18 cellular contexts compared by ENCODE assay signal in genomic region chr4:109966891-109967481, GRCh38. TPM values are rescaled to one million over a fixed set of nuclear protein-coding genes. Genes with fewer than 3 reads are reported as not detected.
"Had no signal": no experiment of that assay in that cellular context is flagged by ENCODE, and none has a peak within 500 bp of the region (broad histone marks: within the 10 kb centered on the region; RNA-seq: fewer than 3 reads in every experiment).

No MANE protein-coding gene starts in this region.

- H3K27ac ChIP-seq: gastroesophageal sphincter, left ventricle myocardium inferior, neutrophil, right atrium auricular region, stomach, thoracic aorta had no signal

- H3K36me3 ChIP-seq: gastroesophageal sphincter, left ventricle myocardium inferior, neutrophil, right atrium auricular region, stomach, thoracic aorta had no signal

- H3K9me3 ChIP-seq: gastroesophageal sphincter, left ventricle myocardium inferior, neutrophil, right atrium auricular region, stomach, thoracic aorta had no signal

- FAIRE-seq: TTC549, urothelium cell line had no signal

- H3K27me3 ChIP-seq: neutrophil, right atrium auricular region, stomach had no signal

- H3K4me1 ChIP-seq: gastroesophageal sphincter, left ventricle myocardium inferior, right atrium auricular region, stomach had no signal

- H3K4me3 ChIP-seq: gastroesophageal sphincter, left ventricle myocardium inferior, right atrium auricular region, stomach, thoracic aorta had no signal

- DNase-seq: activated B cell treated with CpG ODN at 0.5 μM for 24 hours; activated CD4-positive, alpha-beta T cell treated with anti-CD3 and anti-CD28 coated beads for 48 hours; activated CD8-positive, alpha-beta memory T cell treated with anti-CD3 and anti-CD28 coated beads, Interleukin-2, amount 50 U/mL, for 4 hours; activated CD8-positive, alpha-beta T cell treated with anti-CD3 and anti-CD28 coated beads, Interleukin-2, amount 10 ng/mL, durations not matched to agents 7 days and 5 days; activated gamma-delta T cell; activated T-cell treated with anti-CD3 and anti-CD28 coated beads, Interleukin-2, amount 50 U/mL, for 72 hours; effector memory CD4-positive, alpha-beta T cell; left ventricle myocardium inferior; natural killer cell; stomach had no signal

- ATAC-seq: activated CD8-positive, alpha-beta T cell treated with anti-CD3 and anti-CD28 coated beads, Interleukin-2, amount 10 ng/mL, durations not matched to agents 7 days and 5 days; gastroesophageal sphincter; natural killer cell had no signal

RNA-seq across cellular contexts. Expression of gene EGF, which starts 54.3 kb away (rescaled TPM):
- total RNA-seq: activated B cell treated with CpG ODN at 0.5 μM for 24 hours; activated CD8-positive, alpha-beta T cell treated with anti-CD3 and anti-CD28 coated beads, Interleukin-2, amount 10 ng/mL, durations not matched to agents 7 days and 5 days; activated naive CD4-positive, alpha-beta T cell treated with anti-CD3 and anti-CD28 coated beads, Interleukin-2, amount 50 U/mL, for 72 hours; activated T-cell treated with anti-CD3 and anti-CD28 coated beads, Interleukin-2, amount 50 U/mL, for 72 hours; T-helper 2 cell treated with Interferon-gamma antibody and Interleukin-4, amounts not matched to agents 100 ng/mL and 5 ng/mL, for 36 hours; thoracic aorta had no signal
